Comparison of ENCODE assay signal across 23 cellular contexts in genomic region chr12:44889162-44889561, GRCh38. TPM values are rescaled to one million over a fixed set of nuclear protein-coding genes. Genes with fewer than 3 reads are reported as not detected.
A peak's percentile ranks its signal among the peaks of the same experiment; 100 is the strongest.
DNase-seq lines count a peak whose midpoint lies in the region; ATAC-seq and TF ChIP-seq lines count a peak whose summit lies in the region.
"Had no signal": no experiment of that assay in that cellular context is flagged by ENCODE, and none has a peak within 500 bp of the region (broad histone marks: within the 10 kb centered on the region; RNA-seq: fewer than 3 reads in every experiment).

No MANE protein-coding gene starts in this region.

- intact Hi-C loops in Right ventricle myocardium superior (cut with DNase I) (no loop called here), left ventricle myocardium inferior (cut with micrococcal nuclease) (no loop called here)

- ATAC-seq in Right ventricle myocardium superior (ENCODE audit: poor library complexity): no peak
- ATAC-seq: CD8-positive, alpha-beta T cell had no signal

- DNase-seq in Right ventricle myocardium superior: peak; percentile 32
- no peak for DNase-seq in left ventricle myocardium inferior
- DNase-seq in T1000 (lab: John Stamatoyannopoulos, UW): peak; percentile 59
- peak; percentile 15 for DNase-seq in iris pigment epithelial cell (ENCODE audit: low read depth)
- DNase-seq in SW 1271 (lab: John Stamatoyannopoulos, UW): no peak
- DNase-seq in glomerular visceral epithelial cell (ENCODE audit: extremely low spot score): no peak
- DNase-seq in stimulated activated CD4-positive, alpha-beta T cell treated with anti-CD3 and anti-CD28 coated beads, Interleukin-4, amount 100 ng/mL, for 4 hours: no peak
- DNase-seq: Calu3; CD8-positive, alpha-beta T cell; DND-41; GDM1; MM.1S; NCI-H1092; NCI-H1436 treated with DMSO at 0.1 percent for 48 hours; NCI-H2029; NCI-H2171 treated with DMSO at 0.1 percent for 48 hours; NCI-H446 treated with DMSO at 0.1 percent for 48 hours; NCI-H69; NK-92 treated with Interleukin-12 subunit alpha and Interleukin-12 subunit beta, amount 100 ng/mL, for 24 hours; SIG-M5 had no signal

- H3K4me3 ChIP-seq in left ventricle myocardium inferior: no peak overlapping the region
- H3K4me3 ChIP-seq: BLaER1 treated with 17β-estradiol and CSF1 and Interleukin-3, amounts not matched to agents 10 nM and 100 nM; HAP-1 had no signal

- no peaks in the 10 kb centered on the region for H3K27me3 ChIP-seq in left ventricle myocardium inferior (ENCODE audit: low read depth)
- H3K27me3 ChIP-seq: BLaER1 treated with 17β-estradiol and CSF1 and Interleukin-3, amounts not matched to agents 10 nM and 100 nM had no signal

- H3K4me1 ChIP-seq in left ventricle myocardium inferior: no peaks in the 10 kb centered on the region
- H3K4me1 ChIP-seq: BLaER1 treated with 17β-estradiol and CSF1 and Interleukin-3, amounts not matched to agents 10 nM and 100 nM; HAP-1 had no signal

- H3K27ac ChIP-seq in left ventricle myocardium inferior (replicated peaks): no peak overlapping the region
- H3K27ac ChIP-seq: BLaER1 treated with 17β-estradiol and CSF1 and Interleukin-3, amounts not matched to agents 10 nM and 100 nM had no signal

- no peak for TF ChIP-seq CTCF in left ventricle myocardium inferior (IDR thresholded peaks at IDR 0.05; ENCODE audit: borderline replicate concordance)

- H3K9me3 ChIP-seq in left ventricle myocardium inferior (replicated peaks): no peaks in the 10 kb centered on the region
- H3K9me3 ChIP-seq: BLaER1 treated with 17β-estradiol and CSF1 and Interleukin-3, amounts not matched to agents 10 nM and 100 nM; HAP-1 had no signal

- H3K36me3 ChIP-seq in left ventricle myocardium inferior: no peaks in the 10 kb centered on the region
- H3K36me3 ChIP-seq: BLaER1 treated with 17β-estradiol and CSF1 and Interleukin-3, amounts not matched to agents 10 nM and 100 nM; HAP-1 had no signal

RNA-seq across cellular contexts. Expression of gene NELL2, which starts 13.0 kb away (rescaled TPM):
- total RNA-seq in Right ventricle myocardium superior: 0.65 TPM
- total RNA-seq in left ventricle myocardium inferior: 0.55 TPM
- total RNA-seq: Calu3, LHCN-M2 had no signal

Comparison
In these comparisons a context has a peak if more than half of its experiments do, and no peak if none do; other contexts are left out.
1. DNase-seq: peak in Right ventricle myocardium superior (single experiment), T1000 (single experiment) and iris pigment epithelial cell (single experiment); none in left ventricle myocardium inferior (single experiment), SW 1271 (0 of 2), glomerular visceral epithelial cell (single experiment) and stimulated activated CD4-positive, alpha-beta T cell treated with anti-CD3 and anti-CD28 coated beads, Interleukin-4, amount 100 ng/mL, for 4 hours (0 of 2).